In the genomic region with DNA sequence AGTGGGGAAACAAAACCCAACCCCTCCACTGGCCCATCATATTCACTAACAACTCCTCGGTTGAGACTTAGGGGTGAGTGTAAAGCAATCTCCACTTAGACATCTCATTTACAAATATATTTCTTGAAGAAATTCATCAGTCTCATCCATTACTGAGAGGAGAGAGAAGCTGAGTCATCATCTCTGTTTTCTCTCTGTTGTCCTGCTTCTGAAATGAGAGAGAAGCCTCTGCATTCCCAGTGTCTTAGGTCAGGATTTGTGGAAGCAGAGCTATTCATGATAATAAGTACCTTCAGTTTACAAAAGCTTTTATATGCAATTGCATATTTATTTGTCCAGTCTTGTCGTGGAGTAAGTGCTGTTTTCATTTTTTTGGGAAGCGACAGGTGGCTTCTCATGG, we compare ENCODE assay signal across 20 cellular contexts. TPM values are rescaled to one million over a fixed set of nuclear protein-coding genes. Genes with fewer than 3 reads are reported as not detected.
DNase-seq lines count a peak whose midpoint lies in the region; ATAC-seq, FAIRE-seq and TF ChIP-seq lines count a peak whose summit lies in the region.
"Had no signal": no experiment of that assay in that cellular context is flagged by ENCODE, and none has a peak within 500 bp of the region (broad histone marks: within the 10 kb centered on the region; RNA-seq: fewer than 3 reads in every experiment).

No MANE protein-coding gene starts in this region.

- H3K4me1 ChIP-seq in HepG2 (ENCODE audit: insufficient read depth, low read length): peaks cover 23% of the 10 kb centered on the region
- no peaks in the 10 kb centered on the region for H3K4me1 ChIP-seq in right lobe of liver
- no peaks in the 10 kb centered on the region for H3K4me1 ChIP-seq in K562 (replicated peaks in 1 of 2; ENCODE audit: control insufficient read depth in 2 of 2, insufficient read depth in 2 of 2, low read length in 2 of 2)

- POLR2A ChIA-PET in HepG2 (lab: Yijun Ruan, JAX): no interaction called here
- POLR2A ChIA-PET in K562 (lab: Yijun Ruan, JAX): no interaction called here

- BruUV-seq in HepG2 (replicated peaks; lab: Mats Ljungman, UMichigan): no TSS peak
- no TSS peak for BruUV-seq in K562 (replicated peaks; lab: Mats Ljungman, UMichigan)

- TF ChIP-seq CTCF in HepG2 (CRISPR knock-in tag; IDR thresholded peaks at IDR 0.05) (no peak), right lobe of liver (IDR thresholded peaks at IDR 0.05) (no peak), K562 (IDR thresholded peaks at IDR 0.05 in 2 of 3, conservative IDR thresholded peaks at IDR 0.05 in 1 of 3; ENCODE audit: insufficient read depth in 2 of 3, low read depth in 1 of 3, low read length in 3 of 3) (no peak)

- H3K9me3 ChIP-seq in HepG2 (ENCODE audit: low read length) (no peaks in the 10 kb centered on the region), right lobe of liver (no peaks in the 10 kb centered on the region), K562 (replicated peaks; ENCODE audit: control insufficient read depth, insufficient read depth, low read depth, low read length) (no peaks in the 10 kb centered on the region)
- H3K9me3 ChIP-seq: BLaER1 treated with 17β-estradiol and CSF1 and Interleukin-3, amounts not matched to agents 10 nM and 100 nM had no signal

- no peak overlapping the region for H2AFZ ChIP-seq in HepG2 (ENCODE audit: low read length)
- no peak overlapping the region for H2AFZ ChIP-seq in K562 (ENCODE audit: low read depth, low read length)

- no peaks in the 10 kb centered on the region for H3K36me3 Mint-ChIP-seq in activated naive CD8-positive, alpha-beta T cell treated with anti-CD3 and anti-CD28 coated beads, Interleukin-2, amount 50 U/mL, for 24 hours (ENCODE audit: low read depth)

- H3K27ac Mint-ChIP-seq in activated naive CD8-positive, alpha-beta T cell treated with anti-CD3 and anti-CD28 coated beads, Interleukin-2, amount 50 U/mL, for 24 hours: no peak overlapping the region

- DNase-seq in HepG2 (ENCODE audit: low spot score) (no peak), right lobe of liver (no peak), K562 (ENCODE audit: extremely low read depth in 1 of 4, low spot score in 3 of 4) (no peak), iris pigment epithelial cell (ENCODE audit: low read depth) (peak; percentile 12)
- no peak for DNase-seq in activated naive CD8-positive, alpha-beta T cell treated with anti-CD3 and anti-CD28 coated beads, Interleukin-2, amount 50 U/mL, for 24 hours
- no peak for DNase-seq in activated CD4-positive, alpha-beta T cell treated with anti-CD3 and anti-CD28 coated beads for 1 hour
- DNase-seq: DMS 273 treated with DMSO at 0.1 percent for 48 hours, GF-D8, Karpas-422, NCI-H1105 treated with DMSO at 0.1 percent for 48 hours, NCI-H1694 treated with DMSO at 0.1 percent for 48 hours, NCI-H2171, NCI-H524 had no signal

- H3K4me2 ChIP-seq in HepG2 (ENCODE audit: low read depth, low read length): no peak overlapping the region
- no peak overlapping the region for H3K4me2 ChIP-seq in K562 (ENCODE audit: insufficient read depth, low read length)
- H3K4me2 ChIP-seq: BLaER1 treated with 17β-estradiol and CSF1 and Interleukin-3, amounts not matched to agents 10 nM and 100 nM had no signal

- in situ Hi-C loops in HepG2 (cut with HindIII; ENCODE audit: extremely low pct_ligation_motif_present, low pct_unique_long_range_greater_than_20kb): no loop called here
- in situ Hi-C loops in K562 (cut with MboI): no loop called here

- TF ChIP-seq EP300 in HepG2 (IDR thresholded peaks at IDR 0.05; ENCODE audit: low read depth in 2 of 2, low read length in 2 of 2) (no peak), HepG2 (CRISPR knock-in tag; IDR thresholded peaks at IDR 0.05; ENCODE audit: borderline replicate concordance) (no peak), K562 (IDR thresholded peaks at IDR 0.05; ENCODE audit: low read length) (no peak)

- H3K27me3 ChIP-seq in HepG2 (ENCODE audit: control insufficient read depth in 1 of 2, insufficient read depth in 2 of 2, low read length in 2 of 2) (no peaks in the 10 kb centered on the region), right lobe of liver (no peaks in the 10 kb centered on the region), K562 (ENCODE audit: control insufficient read depth in 2 of 2, insufficient read depth in 2 of 2, low read length in 2 of 2) (no peaks in the 10 kb centered on the region)
- H3K27me3 ChIP-seq: BLaER1 treated with 17β-estradiol and CSF1 and Interleukin-3, amounts not matched to agents 10 nM and 100 nM had no signal

- H3K4me1 Mint-ChIP-seq in activated naive CD8-positive, alpha-beta T cell treated with anti-CD3 and anti-CD28 coated beads, Interleukin-2, amount 50 U/mL, for 24 hours: no peaks in the 10 kb centered on the region

- H3K4me3 ChIP-seq in HepG2 (replicated peaks in 1 of 3; ENCODE audit: insufficient read depth in 1 of 3, low read depth in 2 of 3, low read length in 3 of 3) (no peak overlapping the region), right lobe of liver (no peak overlapping the region), K562 (no peak overlapping the region)
- H3K4me3 ChIP-seq: BLaER1 treated with 17β-estradiol and CSF1 and Interleukin-3, amounts not matched to agents 10 nM and 100 nM had no signal

- WGBS in HepG2 (ENCODE audit: low lambda C conversion rate): 48% methylated on average over 3 of the region's 3 CpGs
- 80% methylated on average over 3 of the region's 3 CpGs for WGBS in right lobe of liver (ENCODE audit: insufficient coverage, low coverage, low lambda C conversion rate, missing lambda C conversion rate)
- 0% methylated on average over 3 of the region's 3 CpGs for WGBS in K562 (ENCODE audit: insufficient coverage, low coverage, missing lambda C conversion rate)

- ATAC-seq in HepG2: no peak
- ATAC-seq in right lobe of liver: no peak
- no peak for ATAC-seq in K562
- no peak for ATAC-seq in activated naive CD8-positive, alpha-beta T cell treated with anti-CD3 and anti-CD28 coated beads, Interleukin-2, amount 50 U/mL, for 24 hours
- no peak for ATAC-seq in GM21825 (IDR thresholded peaks at IDR 0.05; ENCODE audit: unreplicated experiment)

- intact Hi-C loops in HepG2 (cut with micrococcal nuclease; ENCODE audit: unreplicated experiment): no loop called here
- intact Hi-C loops in right lobe of liver (cut with DNase I): no loop called here
- intact Hi-C loops in K562 (cut with micrococcal nuclease): no loop called here

- TF ChIP-seq POLR2A in HepG2 (IDR thresholded peaks at IDR 0.05; ENCODE audit: insufficient read depth in 1 of 2, low read depth in 2 of 2, low read length in 2 of 2): no peak
- no peak for TF ChIP-seq POLR2A in right lobe of liver (IDR thresholded peaks at IDR 0.05)
- TF ChIP-seq POLR2A in K562 (conservative IDR thresholded peaks at IDR 0.05): no peak

- H4K20me1 ChIP-seq in HepG2 (ENCODE audit: insufficient read depth, low read length) (no peaks in the 10 kb centered on the region), K562 (replicated peaks; ENCODE audit: control insufficient read depth, insufficient read depth, low read length) (no peaks in the 10 kb centered on the region)
- H4K20me1 ChIP-seq: BLaER1 treated with 17β-estradiol and CSF1 and Interleukin-3, amounts not matched to agents 10 nM and 100 nM had no signal

- H3K79me2 ChIP-seq in HepG2 (ENCODE audit: insufficient read depth, low read length) (no peaks in the 10 kb centered on the region), K562 (ENCODE audit: control insufficient read depth, insufficient read depth, low read length) (no peaks in the 10 kb centered on the region)

- peaks cover 7% of the 10 kb centered on the region for H3K27me3 Mint-ChIP-seq in activated naive CD8-positive, alpha-beta T cell treated with anti-CD3 and anti-CD28 coated beads, Interleukin-2, amount 50 U/mL, for 24 hours

- H3K36me3 ChIP-seq in HepG2 (replicated peaks in 1 of 2; ENCODE audit: control insufficient read depth in 1 of 2, insufficient read depth in 2 of 2, low read length in 2 of 2) (no peaks in the 10 kb centered on the region), right lobe of liver (no peaks in the 10 kb centered on the region), K562 (ENCODE audit: control insufficient read depth, insufficient read depth, low read length) (no peaks in the 10 kb centered on the region)
- H3K36me3 ChIP-seq: BLaER1 treated with 17β-estradiol and CSF1 and Interleukin-3, amounts not matched to agents 10 nM and 100 nM had no signal

- H3K9me1 ChIP-seq in K562 (ENCODE audit: control insufficient read depth, insufficient read depth, low read length): no peaks in the 10 kb centered on the region

- no peak overlapping the region for H3K4me3 Mint-ChIP-seq in activated naive CD8-positive, alpha-beta T cell treated with anti-CD3 and anti-CD28 coated beads, Interleukin-2, amount 50 U/mL, for 24 hours

- no peak overlapping the region for H3K9ac ChIP-seq in HepG2 (ENCODE audit: insufficient read depth, low read depth, low read length)
- no peak overlapping the region for H3K9ac ChIP-seq in K562 (ENCODE audit: insufficient read depth in 1 of 2, low read depth in 2 of 2, low read length in 2 of 2)
- H3K9ac ChIP-seq: BLaER1 treated with 17β-estradiol and CSF1 and Interleukin-3, amounts not matched to agents 10 nM and 100 nM had no signal

- CTCF ChIA-PET in HepG2 (lab: Yijun Ruan, JAX; ENCODE audit: low intra/inter-chr PET ratio, low total read pairs): no interaction called here
- CTCF ChIA-PET in K562 (lab: Yijun Ruan, JAX; ENCODE audit: low intra/inter-chr PET ratio): no interaction called here

- FAIRE-seq in HepG2 (lab: Jason Lieb, UNC) (no peak), K562 (lab: Jason Lieb, UNC) (no peak)
- FAIRE-seq: A204.1, GM12891, GM18507, H54 had no signal

- no peaks in the 10 kb centered on the region for H3K9me3 Mint-ChIP-seq in activated naive CD8-positive, alpha-beta T cell treated with anti-CD3 and anti-CD28 coated beads, Interleukin-2, amount 50 U/mL, for 24 hours

- H3K27ac ChIP-seq in HepG2 (ENCODE audit: extremely low read length, insufficient read depth, low read length) (no peak overlapping the region), right lobe of liver (no peak overlapping the region), K562 (ENCODE audit: extremely low read depth, low read depth, low read length) (no peak overlapping the region)
- H3K27ac ChIP-seq: BLaER1 treated with 17β-estradiol and CSF1 and Interleukin-3, amounts not matched to agents 10 nM and 100 nM had no signal

- TF ChIP-seq RAD21 in HepG2 (CRISPR knock-in tag; IDR thresholded peaks at IDR 0.05) (no peak), K562 (CRISPR knock-in tag; conservative IDR thresholded peaks at IDR 0.05 in 1 of 2, IDR thresholded peaks at IDR 0.05 in 1 of 2) (no peak)

RNA-seq across cellular contexts. Expression of a gene that starts 0.9 kb away (rescaled TPM):
- 0.10 and 0.24 TPM in 2 replicates for total RNA-seq in HepG2 (2016; rRNA removed; fragmentation: Illumina TruSeq; extraction: Trizol)
- not detected in 2 replicates for total RNA-seq in HepG2 (2016; cell fraction: cytosol; rRNA removed; fragmentation: Illumina TruSeq; extraction: Trizol; ENCODE audit: low read depth)
- 0.12 and 0.22 TPM in 2 replicates for total RNA-seq in HepG2 (2016; cell fraction: insoluble cytoplasmic fraction; rRNA removed; fragmentation: Illumina TruSeq; extraction: Trizol)
- total RNA-seq in HepG2 (2016; cell fraction: membrane; rRNA removed; fragmentation: Illumina TruSeq; extraction: Trizol): 0.06 TPM in 1 of 2 replicates, not detected in the other
- total RNA-seq in HepG2 (2016; cell fraction: nucleus; rRNA removed; fragmentation: Illumina TruSeq; extraction: Trizol): 0.25 and 0.28 TPM in 2 replicates
- 0.83 and 3.0 TPM in 2 replicates for polyA plus RNA-seq in HepG2 (2011; rRNA removed)
- 0.71 and 2.9 TPM in 2 replicates for polyA plus RNA-seq in HepG2 (2011; cell fraction: cytosol; rRNA removed)
- 0.61 and 1.3 TPM in 2 replicates for polyA plus RNA-seq in HepG2 (2011; cell fraction: nucleus; rRNA removed)
- 2.3 and 10.9 TPM in 2 replicates for polyA plus RNA-seq in HepG2 (2012)
- 0.05 TPM in 1 of 2 replicates, not detected in the other for polyA plus RNA-seq in HepG2 (2016; cell fraction: cytosol; fragmentation: Illumina TruSeq; extraction: Trizol; ENCODE audit: low read depth)
- polyA plus RNA-seq in HepG2 (2016; cell fraction: insoluble cytoplasmic fraction; fragmentation: Illumina TruSeq; extraction: Trizol; ENCODE audit: low read depth): 0.08 TPM in 1 of 2 replicates, not detected in the other
- polyA plus RNA-seq in HepG2 (2016; cell fraction: membrane; fragmentation: Illumina TruSeq; extraction: Trizol; ENCODE audit: low read depth): not detected in 2 replicates
- polyA plus RNA-seq in HepG2 (2016; cell fraction: nucleus; fragmentation: Illumina TruSeq; extraction: Trizol; ENCODE audit: insufficient read depth, low read depth): 0.25 TPM in 1 of 2 replicates, not detected in the other
- polyA minus RNA-seq in HepG2 (2011; rRNA and poly(A)+ RNA removed; ENCODE audit: low replicate concordance): 0.38 TPM in 1 of 2 replicates, not detected in the other
- 0.26 and 0.49 TPM in 2 replicates for polyA minus RNA-seq in HepG2 (2011; cell fraction: cytosol; rRNA and poly(A)+ RNA removed)
- 0.64 and 1.5 TPM in 2 replicates for polyA minus RNA-seq in HepG2 (2011; cell fraction: nucleus; rRNA and poly(A)+ RNA removed)
- total RNA-seq in right lobe of liver: under 1 TPM in 2 of 6 experiments, not detected in 4; 0.07 to 0.18 TPM
- total RNA-seq in K562 (2011; cell fraction: chromatin; rRNA removed; ENCODE audit: low replicate concordance): not detected in 2 replicates
- total RNA-seq in K562 (2011; cell fraction: nucleolus; rRNA removed): not detected in 2 replicates
- not detected in 2 replicates for total RNA-seq in K562 (2011; cell fraction: nucleoplasm; rRNA removed)
- total RNA-seq in K562 (2014; rRNA removed): not detected in 2 replicates
- not detected in 2 replicates for total RNA-seq in K562 (2014; rRNA removed; fragmentation: Illumina TruSeq; extraction: Trizol)
- not detected in 2 replicates for total RNA-seq in K562 (2015; rRNA removed; fragmentation: Illumina TruSeq; extraction: Trizol)
- total RNA-seq in K562 (2021): not detected in 2 replicates
- polyA plus RNA-seq in K562 (2011; rRNA removed): not detected in 2 replicates
- not detected in 2 replicates for polyA plus RNA-seq in K562 (2011; cell fraction: cytosol; rRNA removed)
- not detected in 2 replicates for polyA plus RNA-seq in K562 (2011; cell fraction: nucleus; rRNA removed)
- not detected in 2 replicates for polyA plus RNA-seq in K562 (2012)
- polyA plus RNA-seq in K562 (2014; fragmentation: Illumina TruSeq; extraction: Trizol): not detected in 2 replicates
- polyA plus RNA-seq in K562 (2014; fragmentation: Nextera tagmentation; extraction: Ambion mirVana): not detected
- polyA plus RNA-seq in K562 (2014; rRNA removed): not detected in 2 replicates
- polyA minus RNA-seq in K562 (2011; rRNA and poly(A)+ RNA removed): not detected in 2 replicates
- not detected in 2 replicates for polyA minus RNA-seq in K562 (2011; cell fraction: cytosol; rRNA and poly(A)+ RNA removed)
- polyA minus RNA-seq in K562 (2011; cell fraction: nucleus; rRNA and poly(A)+ RNA removed): not detected in 2 replicates
- total RNA-seq: SK-MEL-5 had no signal

RNA-seq across cellular contexts. Expression of a gene that starts 47.3 kb away (rescaled TPM):
- not detected in 2 replicates for total RNA-seq in HepG2 (2016; rRNA removed; fragmentation: Illumina TruSeq; extraction: Trizol)
- not detected in 2 replicates for total RNA-seq in HepG2 (2016; cell fraction: cytosol; rRNA removed; fragmentation: Illumina TruSeq; extraction: Trizol; ENCODE audit: low read depth)
- total RNA-seq in HepG2 (2016; cell fraction: insoluble cytoplasmic fraction; rRNA removed; fragmentation: Illumina TruSeq; extraction: Trizol): not detected in 2 replicates
- not detected in 2 replicates for total RNA-seq in HepG2 (2016; cell fraction: membrane; rRNA removed; fragmentation: Illumina TruSeq; extraction: Trizol)
- not detected in 2 replicates for total RNA-seq in HepG2 (2016; cell fraction: nucleus; rRNA removed; fragmentation: Illumina TruSeq; extraction: Trizol)
- not detected in 2 replicates for polyA plus RNA-seq in HepG2 (2011; rRNA removed)
- polyA plus RNA-seq in HepG2 (2011; cell fraction: cytosol; rRNA removed): not detected in 2 replicates
- not detected in 2 replicates for polyA plus RNA-seq in HepG2 (2011; cell fraction: nucleus; rRNA removed)
- not detected in 2 replicates for polyA plus RNA-seq in HepG2 (2012)
- not detected in 2 replicates for polyA plus RNA-seq in HepG2 (2016; cell fraction: cytosol; fragmentation: Illumina TruSeq; extraction: Trizol; ENCODE audit: low read depth)
- polyA plus RNA-seq in HepG2 (2016; cell fraction: insoluble cytoplasmic fraction; fragmentation: Illumina TruSeq; extraction: Trizol; ENCODE audit: low read depth): not detected in 2 replicates
- not detected in 2 replicates for polyA plus RNA-seq in HepG2 (2016; cell fraction: membrane; fragmentation: Illumina TruSeq; extraction: Trizol; ENCODE audit: low read depth)
- polyA plus RNA-seq in HepG2 (2016; cell fraction: nucleus; fragmentation: Illumina TruSeq; extraction: Trizol; ENCODE audit: insufficient read depth, low read depth): not detected in 2 replicates
- polyA minus RNA-seq in HepG2 (2011; rRNA and poly(A)+ RNA removed; ENCODE audit: low replicate concordance): not detected in 2 replicates
- not detected in 2 replicates for polyA minus RNA-seq in HepG2 (2011; cell fraction: cytosol; rRNA and poly(A)+ RNA removed)
- polyA minus RNA-seq in HepG2 (2011; cell fraction: nucleus; rRNA and poly(A)+ RNA removed): not detected in 2 replicates
- not detected for total RNA-seq in right lobe of liver
- total RNA-seq in K562 (2011; cell fraction: chromatin; rRNA removed; ENCODE audit: low replicate concordance): not detected in 2 replicates
- total RNA-seq in K562 (2011; cell fraction: nucleolus; rRNA removed): not detected in 2 replicates
- not detected in 2 replicates for total RNA-seq in K562 (2011; cell fraction: nucleoplasm; rRNA removed)
- total RNA-seq in K562 (2014; rRNA removed): not detected in 2 replicates
- total RNA-seq in K562 (2014; rRNA removed; fragmentation: Illumina TruSeq; extraction: Trizol): not detected in 2 replicates
- total RNA-seq in K562 (2015; rRNA removed; fragmentation: Illumina TruSeq; extraction: Trizol): not detected in 2 replicates
- not detected in 2 replicates for total RNA-seq in K562 (2021)
- not detected in 2 replicates for polyA plus RNA-seq in K562 (2011; rRNA removed)
- not detected in 2 replicates for polyA plus RNA-seq in K562 (2011; cell fraction: cytosol; rRNA removed)
- not detected in 2 replicates for polyA plus RNA-seq in K562 (2011; cell fraction: nucleus; rRNA removed)
- polyA plus RNA-seq in K562 (2012): not detected in 2 replicates
- polyA plus RNA-seq in K562 (2014; fragmentation: Illumina TruSeq; extraction: Trizol): not detected in 2 replicates
- not detected for polyA plus RNA-seq in K562 (2014; fragmentation: Nextera tagmentation; extraction: Ambion mirVana)
- polyA plus RNA-seq in K562 (2014; rRNA removed): not detected in 2 replicates
- not detected in 2 replicates for polyA minus RNA-seq in K562 (2011; rRNA and poly(A)+ RNA removed)
- not detected in 2 replicates for polyA minus RNA-seq in K562 (2011; cell fraction: cytosol; rRNA and poly(A)+ RNA removed)
- not detected in 2 replicates for polyA minus RNA-seq in K562 (2011; cell fraction: nucleus; rRNA and poly(A)+ RNA removed)
- total RNA-seq: SK-MEL-5 had no signal

RNA-seq across cellular contexts. Expression of a gene that starts 58.9 kb away (rescaled TPM):
- not detected in 2 replicates for total RNA-seq in HepG2 (2016; rRNA removed; fragmentation: Illumina TruSeq; extraction: Trizol)
- not detected in 2 replicates for total RNA-seq in HepG2 (2016; cell fraction: cytosol; rRNA removed; fragmentation: Illumina TruSeq; extraction: Trizol; ENCODE audit: low read depth)
- total RNA-seq in HepG2 (2016; cell fraction: insoluble cytoplasmic fraction; rRNA removed; fragmentation: Illumina TruSeq; extraction: Trizol): not detected in 2 replicates
- total RNA-seq in HepG2 (2016; cell fraction: membrane; rRNA removed; fragmentation: Illumina TruSeq; extraction: Trizol): not detected in 2 replicates
- total RNA-seq in HepG2 (2016; cell fraction: nucleus; rRNA removed; fragmentation: Illumina TruSeq; extraction: Trizol): not detected in 2 replicates
- not detected in 2 replicates for polyA plus RNA-seq in HepG2 (2011; rRNA removed)
- not detected in 2 replicates for polyA plus RNA-seq in HepG2 (2011; cell fraction: cytosol; rRNA removed)
- polyA plus RNA-seq in HepG2 (2011; cell fraction: nucleus; rRNA removed): not detected in 2 replicates
- not detected in 2 replicates for polyA plus RNA-seq in HepG2 (2012)
- polyA plus RNA-seq in HepG2 (2016; cell fraction: cytosol; fragmentation: Illumina TruSeq; extraction: Trizol; ENCODE audit: low read depth): not detected in 2 replicates
- polyA plus RNA-seq in HepG2 (2016; cell fraction: insoluble cytoplasmic fraction; fragmentation: Illumina TruSeq; extraction: Trizol; ENCODE audit: low read depth): not detected in 2 replicates
- polyA plus RNA-seq in HepG2 (2016; cell fraction: membrane; fragmentation: Illumina TruSeq; extraction: Trizol; ENCODE audit: low read depth): not detected in 2 replicates
- polyA plus RNA-seq in HepG2 (2016; cell fraction: nucleus; fragmentation: Illumina TruSeq; extraction: Trizol; ENCODE audit: insufficient read depth, low read depth): not detected in 2 replicates
- polyA minus RNA-seq in HepG2 (2011; rRNA and poly(A)+ RNA removed; ENCODE audit: low replicate concordance): not detected in 2 replicates
- not detected in 2 replicates for polyA minus RNA-seq in HepG2 (2011; cell fraction: cytosol; rRNA and poly(A)+ RNA removed)
- not detected in 2 replicates for polyA minus RNA-seq in HepG2 (2011; cell fraction: nucleus; rRNA and poly(A)+ RNA removed)
- total RNA-seq in right lobe of liver: 1 to 10 TPM in 5 of 6 experiments, under 1 TPM in 1; 0.92 to 7.4 (median 1.6) TPM
- not detected in 2 replicates for total RNA-seq in K562 (2011; cell fraction: chromatin; rRNA removed; ENCODE audit: low replicate concordance)
- not detected in 2 replicates for total RNA-seq in K562 (2011; cell fraction: nucleolus; rRNA removed)
- not detected in 2 replicates for total RNA-seq in K562 (2011; cell fraction: nucleoplasm; rRNA removed)
- total RNA-seq in K562 (2014; rRNA removed): not detected in 2 replicates
- total RNA-seq in K562 (2014; rRNA removed; fragmentation: Illumina TruSeq; extraction: Trizol): not detected in 2 replicates
- total RNA-seq in K562 (2015; rRNA removed; fragmentation: Illumina TruSeq; extraction: Trizol): not detected in 2 replicates
- not detected in 2 replicates for total RNA-seq in K562 (2021)
- polyA plus RNA-seq in K562 (2011; rRNA removed): not detected in 2 replicates
- polyA plus RNA-seq in K562 (2011; cell fraction: cytosol; rRNA removed): not detected in 2 replicates
- not detected in 2 replicates for polyA plus RNA-seq in K562 (2011; cell fraction: nucleus; rRNA removed)
- not detected in 2 replicates for polyA plus RNA-seq in K562 (2012)
- not detected in 2 replicates for polyA plus RNA-seq in K562 (2014; fragmentation: Illumina TruSeq; extraction: Trizol)
- polyA plus RNA-seq in K562 (2014; fragmentation: Nextera tagmentation; extraction: Ambion mirVana): not detected
- not detected in 2 replicates for polyA plus RNA-seq in K562 (2014; rRNA removed)
- polyA minus RNA-seq in K562 (2011; rRNA and poly(A)+ RNA removed): not detected in 2 replicates
- not detected in 2 replicates for polyA minus RNA-seq in K562 (2011; cell fraction: cytosol; rRNA and poly(A)+ RNA removed)
- polyA minus RNA-seq in K562 (2011; cell fraction: nucleus; rRNA and poly(A)+ RNA removed): not detected in 2 replicates
